ENCODE assay signal across 18 cellular contexts in the genomic region with DNA sequence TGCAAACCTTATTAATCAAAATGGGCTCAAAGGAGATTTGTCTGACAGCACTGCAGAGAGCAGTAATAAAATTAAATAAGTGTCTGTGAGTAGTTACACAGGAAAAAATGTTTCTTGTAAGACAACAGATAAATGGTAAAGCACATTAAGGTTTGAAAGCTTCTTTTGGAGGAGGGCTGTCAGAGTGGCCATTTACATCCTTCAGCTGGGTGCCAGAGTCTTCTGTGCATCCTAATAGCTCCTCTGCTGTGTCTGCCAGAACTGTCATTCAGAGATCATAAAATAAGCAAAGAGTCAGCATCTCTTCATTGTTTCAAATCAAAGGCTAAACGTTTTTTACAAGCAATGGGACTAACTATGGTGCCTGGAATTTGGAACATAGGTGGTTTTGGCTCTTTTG.
DNase-seq lines count a peak whose midpoint lies in the region; ATAC-seq and TF ChIP-seq lines count a peak whose summit lies in the region.
"Had no signal": no experiment of that assay in that cellular context is flagged by ENCODE, and none has a peak within 500 bp of the region (broad histone marks: within the 10 kb centered on the region; RNA-seq: fewer than 3 reads in every experiment).

No MANE protein-coding gene starts in this region.

- H3K27me3 Mint-ChIP-seq in WTC11 (ENCODE audit: low read depth) (no peaks in the 10 kb centered on the region; the same call in 1 of the 2 replicates), nephron (ENCODE audit: low read depth) (no peaks in the 10 kb centered on the region)
- H3K27me3 Mint-ChIP-seq: CD4-positive, alpha-beta T cell had no signal

- in situ Hi-C loops in GM13977 (cut with MboI; ENCODE audit: low pct_unique_long_range_greater_than_20kb, low sequenced_read_pairs, unreplicated experiment) = no loop called here

- H3K4me3 Mint-ChIP-seq in WTC11 = no peak overlapping the region
- H3K4me3 Mint-ChIP-seq in nephron = no peak overlapping the region
- H3K4me3 Mint-ChIP-seq: CD4-positive, alpha-beta T cell; H9 had no signal

- no peaks in the 10 kb centered on the region for H3K27me3 ChIP-seq in HUES64 (ENCODE audit: insufficient read depth, low read length)

- 25% methylated on average over 1 of the region's 1 CpG for WGBS in HUES64

- no peaks in the 10 kb centered on the region for H3K9me3 ChIP-seq in HUES64 (ENCODE audit: insufficient read depth, low read depth, low read length)
- H3K9me3 ChIP-seq: A549 had no signal

- H3K4me1 ChIP-seq in HUES64 (ENCODE audit: insufficient read depth, low read length) = peaks cover 36% of the 10 kb centered on the region
- H3K4me1 ChIP-seq: A549 had no signal

- H3K36me3 Mint-ChIP-seq in WTC11 (no peaks in the 10 kb centered on the region), nephron (ENCODE audit: low read depth) (no peaks in the 10 kb centered on the region)

- CTCF ChIA-PET in WTC11 (lab: Charles Lee) = no interaction called here

- H3K27ac Mint-ChIP-seq in WTC11 = peak overlapping the region; percentile 17; the same call in 1 of the 2 replicates
- peak overlapping the region; percentile 33 to 81 (median 60) for H3K27ac Mint-ChIP-seq in nephron
- H3K27ac Mint-ChIP-seq: CD4-positive, alpha-beta T cell had no signal

- no peak for ATAC-seq in WTC11
- ATAC-seq: A549, GM12878 had no signal

- DNase-seq in DMS79 treated with DMSO at 0.1 percent for 48 hours (lab: John Stamatoyannopoulos, UW) (peak; percentile 20), DMS79 (lab: John Stamatoyannopoulos, UW) (no peak), WTC11 (ENCODE audit: low spot score) (no peak), foreskin melanocyte (no peak), SIG-M5 (lab: John Stamatoyannopoulos, UW) (no peak), GM13977 (ENCODE audit: low spot score) (no peak)
- DNase-seq: AML-193; CD4-positive, alpha-beta T cell; DMS153; DND-41; EL; H9 had no signal

- TF ChIP-seq CTCF in WTC11 (IDR thresholded peaks at IDR 0.05) = no peak
- no peak for TF ChIP-seq CTCF in nephron (IDR thresholded peaks at IDR 0.05; ENCODE audit: unreplicated experiment in 3 of 3)
- no peak for TF ChIP-seq CTCF in GM13977 (IDR thresholded peaks at IDR 0.05; ENCODE audit: extremely low read depth, insufficient read depth, missing control alignments)

- no peak overlapping the region for H3K9ac ChIP-seq in HUES64 (ENCODE audit: low read depth, low read length)

- peak overlapping the region; percentile 43; the same call in 1 of the 2 replicates for H3K27ac ChIP-seq in HUES64 (ENCODE audit: low read depth, low read length)
- H3K27ac ChIP-seq: 22Rv1, A549, C4-2B had no signal

- H3K36me3 ChIP-seq in HUES64 (ENCODE audit: insufficient read depth, low read length) = no peaks in the 10 kb centered on the region

- POLR2A ChIA-PET in WTC11 (lab: Charles Lee) = no interaction called here

- H3K9me3 Mint-ChIP-seq in WTC11 (no peaks in the 10 kb centered on the region), nephron (no peaks in the 10 kb centered on the region)
- H3K9me3 Mint-ChIP-seq: CD4-positive, alpha-beta T cell; H9 had no signal

- H3K4me3 ChIP-seq in HUES64 (ENCODE audit: low read length) = no peak overlapping the region
- H3K4me3 ChIP-seq: A549, GM12878 had no signal

- H3K4me1 Mint-ChIP-seq in WTC11 = peaks cover 64% of the 10 kb centered on the region
- peaks cover 12% of the 10 kb centered on the region for H3K4me1 Mint-ChIP-seq in nephron

TF ChIP-seq in WTC11, 78 proteins besides CTCF, POLR2A, EP300 and RAD21 (continues in another document):
- TF ChIP-seq GRHL2 (CRISPR knock-in tag; IDR thresholded peaks at IDR 0.05; ENCODE audit: insufficient replicate concordance, severe bottlenecking) = no peak
- no peak for TF ChIP-seq SMAD4 (CRISPR knock-in tag; IDR thresholded peaks at IDR 0.05)
- no peak for TF ChIP-seq CBFB (CRISPR knock-in tag; IDR thresholded peaks at IDR 0.05; ENCODE audit: low read depth)
- TF ChIP-seq, protein P1, sequence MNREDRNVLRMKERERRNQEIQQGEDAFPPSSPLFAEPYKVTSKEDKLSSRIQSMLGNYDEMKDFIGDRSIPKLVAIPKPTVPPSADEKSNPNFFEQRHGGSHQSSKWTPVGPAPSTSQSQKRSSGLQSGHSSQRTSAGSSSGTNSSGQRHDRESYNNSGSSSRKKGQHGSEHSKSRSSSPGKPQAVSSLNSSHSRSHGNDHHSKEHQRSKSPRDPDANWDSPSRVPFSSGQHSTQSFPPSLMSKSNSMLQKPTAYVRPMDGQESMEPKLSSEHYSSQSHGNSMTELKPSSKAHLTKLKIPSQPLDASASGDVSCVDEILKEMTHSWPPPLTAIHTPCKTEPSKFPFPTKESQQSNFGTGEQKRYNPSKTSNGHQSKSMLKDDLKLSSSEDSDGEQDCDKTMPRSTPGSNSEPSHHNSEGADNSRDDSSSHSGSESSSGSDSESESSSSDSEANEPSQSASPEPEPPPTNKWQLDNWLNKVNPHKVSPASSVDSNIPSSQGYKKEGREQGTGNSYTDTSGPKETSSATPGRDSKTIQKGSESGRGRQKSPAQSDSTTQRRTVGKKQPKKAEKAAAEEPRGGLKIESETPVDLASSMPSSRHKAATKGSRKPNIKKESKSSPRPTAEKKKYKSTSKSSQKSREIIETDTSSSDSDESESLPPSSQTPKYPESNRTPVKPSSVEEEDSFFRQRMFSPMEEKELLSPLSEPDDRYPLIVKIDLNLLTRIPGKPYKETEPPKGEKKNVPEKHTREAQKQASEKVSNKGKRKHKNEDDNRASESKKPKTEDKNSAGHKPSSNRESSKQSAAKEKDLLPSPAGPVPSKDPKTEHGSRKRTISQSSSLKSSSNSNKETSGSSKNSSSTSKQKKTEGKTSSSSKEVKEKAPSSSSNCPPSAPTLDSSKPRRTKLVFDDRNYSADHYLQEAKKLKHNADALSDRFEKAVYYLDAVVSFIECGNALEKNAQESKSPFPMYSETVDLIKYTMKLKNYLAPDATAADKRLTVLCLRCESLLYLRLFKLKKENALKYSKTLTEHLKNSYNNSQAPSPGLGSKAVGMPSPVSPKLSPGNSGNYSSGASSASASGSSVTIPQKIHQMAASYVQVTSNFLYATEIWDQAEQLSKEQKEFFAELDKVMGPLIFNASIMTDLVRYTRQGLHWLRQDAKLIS (CRISPR knock-in tag; IDR thresholded peaks at IDR 0.05; ENCODE audit: borderline replicate concordance) = no peak
- TF ChIP-seq, protein P2, sequence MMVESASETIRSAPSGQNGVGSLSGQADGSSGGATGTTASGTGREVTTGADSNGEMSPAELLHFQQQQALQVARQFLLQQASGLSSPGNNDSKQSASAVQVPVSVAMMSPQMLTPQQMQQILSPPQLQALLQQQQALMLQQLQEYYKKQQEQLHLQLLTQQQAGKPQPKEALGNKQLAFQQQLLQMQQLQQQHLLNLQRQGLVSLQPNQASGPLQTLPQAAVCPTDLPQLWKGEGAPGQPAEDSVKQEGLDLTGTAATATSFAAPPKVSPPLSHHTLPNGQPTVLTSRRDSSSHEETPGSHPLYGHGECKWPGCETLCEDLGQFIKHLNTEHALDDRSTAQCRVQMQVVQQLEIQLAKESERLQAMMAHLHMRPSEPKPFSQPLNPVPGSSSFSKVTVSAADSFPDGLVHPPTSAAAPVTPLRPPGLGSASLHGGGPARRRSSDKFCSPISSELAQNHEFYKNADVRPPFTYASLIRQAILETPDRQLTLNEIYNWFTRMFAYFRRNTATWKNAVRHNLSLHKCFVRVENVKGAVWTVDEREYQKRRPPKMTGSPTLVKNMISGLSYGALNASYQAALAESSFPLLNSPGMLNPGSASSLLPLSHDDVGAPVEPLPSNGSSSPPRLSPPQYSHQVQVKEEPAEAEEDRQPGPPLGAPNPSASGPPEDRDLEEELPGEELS (CRISPR knock-in tag; IDR thresholded peaks at IDR 0.05) = no peak
- no peak for TF ChIP-seq ZNF138 (CRISPR knock-in tag; conservative IDR thresholded peaks at IDR 0.05)
- TF ChIP-seq, protein P3, sequence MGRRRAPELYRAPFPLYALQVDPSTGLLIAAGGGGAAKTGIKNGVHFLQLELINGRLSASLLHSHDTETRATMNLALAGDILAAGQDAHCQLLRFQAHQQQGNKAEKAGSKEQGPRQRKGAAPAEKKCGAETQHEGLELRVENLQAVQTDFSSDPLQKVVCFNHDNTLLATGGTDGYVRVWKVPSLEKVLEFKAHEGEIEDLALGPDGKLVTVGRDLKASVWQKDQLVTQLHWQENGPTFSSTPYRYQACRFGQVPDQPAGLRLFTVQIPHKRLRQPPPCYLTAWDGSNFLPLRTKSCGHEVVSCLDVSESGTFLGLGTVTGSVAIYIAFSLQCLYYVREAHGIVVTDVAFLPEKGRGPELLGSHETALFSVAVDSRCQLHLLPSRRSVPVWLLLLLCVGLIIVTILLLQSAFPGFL (CRISPR knock-in tag; IDR thresholded peaks at IDR 0.05; ENCODE audit: borderline replicate concordance) = no peak
- TF ChIP-seq PRRX2 (CRISPR knock-in tag; IDR thresholded peaks at IDR 0.05) = no peak
- TF ChIP-seq, protein P4, sequence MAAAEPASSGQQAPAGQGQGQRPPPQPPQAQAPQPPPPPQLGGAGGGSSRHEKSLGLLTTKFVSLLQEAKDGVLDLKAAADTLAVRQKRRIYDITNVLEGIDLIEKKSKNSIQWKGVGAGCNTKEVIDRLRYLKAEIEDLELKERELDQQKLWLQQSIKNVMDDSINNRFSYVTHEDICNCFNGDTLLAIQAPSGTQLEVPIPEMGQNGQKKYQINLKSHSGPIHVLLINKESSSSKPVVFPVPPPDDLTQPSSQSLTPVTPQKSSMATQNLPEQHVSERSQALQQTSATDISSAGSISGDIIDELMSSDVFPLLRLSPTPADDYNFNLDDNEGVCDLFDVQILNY (CRISPR knock-in tag; IDR thresholded peaks at IDR 0.05) = no peak
- TF ChIP-seq, protein P5, sequence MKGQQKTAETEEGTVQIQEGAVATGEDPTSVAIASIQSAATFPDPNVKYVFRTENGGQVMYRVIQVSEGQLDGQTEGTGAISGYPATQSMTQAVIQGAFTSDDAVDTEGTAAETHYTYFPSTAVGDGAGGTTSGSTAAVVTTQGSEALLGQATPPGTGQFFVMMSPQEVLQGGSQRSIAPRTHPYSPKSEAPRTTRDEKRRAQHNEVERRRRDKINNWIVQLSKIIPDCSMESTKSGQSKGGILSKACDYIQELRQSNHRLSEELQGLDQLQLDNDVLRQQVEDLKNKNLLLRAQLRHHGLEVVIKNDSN (CRISPR knock-in tag; IDR thresholded peaks at IDR 0.05) = no peak
- no peak for TF ChIP-seq ZNF232 (CRISPR knock-in tag; IDR thresholded peaks at IDR 0.05)
- no peak for TF ChIP-seq FOXK1 (CRISPR knock-in tag; IDR thresholded peaks at IDR 0.05)
- no peak for TF ChIP-seq FOXJ3 (CRISPR knock-in tag; IDR thresholded peaks at IDR 0.05; ENCODE audit: borderline replicate concordance)
- TF ChIP-seq ZNF416 (CRISPR knock-in tag; IDR thresholded peaks at IDR 0.05) = no peak
